In the genomic region with DNA sequence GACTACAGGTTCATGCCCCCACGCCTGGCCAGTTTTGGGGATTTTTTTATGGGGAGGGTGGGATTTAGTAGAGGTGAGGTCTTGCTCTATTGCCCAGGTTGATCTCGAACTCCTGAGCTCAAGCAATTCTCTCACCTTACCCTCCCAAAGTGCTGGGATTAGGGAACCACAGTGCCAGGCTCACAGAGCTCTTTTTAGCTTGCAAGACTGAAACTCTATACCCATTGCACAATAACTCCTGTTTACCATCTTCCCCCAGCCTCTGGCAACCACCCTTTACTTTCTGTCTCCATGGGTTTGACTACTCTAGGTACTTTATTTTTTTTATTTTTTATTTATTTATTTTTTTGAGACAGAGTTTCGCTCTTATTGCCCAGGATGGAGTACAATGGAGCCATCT, we compare ENCODE assay signal across 1 cellular context.
TF ChIP-seq lines count a peak whose summit lies in the region.

No MANE protein-coding gene starts in this region.

TF ChIP-seq in GM23338, 12 proteins besides CTCF, POLR2A, EP300 and RAD21:
- TF ChIP-seq, protein P1, sequence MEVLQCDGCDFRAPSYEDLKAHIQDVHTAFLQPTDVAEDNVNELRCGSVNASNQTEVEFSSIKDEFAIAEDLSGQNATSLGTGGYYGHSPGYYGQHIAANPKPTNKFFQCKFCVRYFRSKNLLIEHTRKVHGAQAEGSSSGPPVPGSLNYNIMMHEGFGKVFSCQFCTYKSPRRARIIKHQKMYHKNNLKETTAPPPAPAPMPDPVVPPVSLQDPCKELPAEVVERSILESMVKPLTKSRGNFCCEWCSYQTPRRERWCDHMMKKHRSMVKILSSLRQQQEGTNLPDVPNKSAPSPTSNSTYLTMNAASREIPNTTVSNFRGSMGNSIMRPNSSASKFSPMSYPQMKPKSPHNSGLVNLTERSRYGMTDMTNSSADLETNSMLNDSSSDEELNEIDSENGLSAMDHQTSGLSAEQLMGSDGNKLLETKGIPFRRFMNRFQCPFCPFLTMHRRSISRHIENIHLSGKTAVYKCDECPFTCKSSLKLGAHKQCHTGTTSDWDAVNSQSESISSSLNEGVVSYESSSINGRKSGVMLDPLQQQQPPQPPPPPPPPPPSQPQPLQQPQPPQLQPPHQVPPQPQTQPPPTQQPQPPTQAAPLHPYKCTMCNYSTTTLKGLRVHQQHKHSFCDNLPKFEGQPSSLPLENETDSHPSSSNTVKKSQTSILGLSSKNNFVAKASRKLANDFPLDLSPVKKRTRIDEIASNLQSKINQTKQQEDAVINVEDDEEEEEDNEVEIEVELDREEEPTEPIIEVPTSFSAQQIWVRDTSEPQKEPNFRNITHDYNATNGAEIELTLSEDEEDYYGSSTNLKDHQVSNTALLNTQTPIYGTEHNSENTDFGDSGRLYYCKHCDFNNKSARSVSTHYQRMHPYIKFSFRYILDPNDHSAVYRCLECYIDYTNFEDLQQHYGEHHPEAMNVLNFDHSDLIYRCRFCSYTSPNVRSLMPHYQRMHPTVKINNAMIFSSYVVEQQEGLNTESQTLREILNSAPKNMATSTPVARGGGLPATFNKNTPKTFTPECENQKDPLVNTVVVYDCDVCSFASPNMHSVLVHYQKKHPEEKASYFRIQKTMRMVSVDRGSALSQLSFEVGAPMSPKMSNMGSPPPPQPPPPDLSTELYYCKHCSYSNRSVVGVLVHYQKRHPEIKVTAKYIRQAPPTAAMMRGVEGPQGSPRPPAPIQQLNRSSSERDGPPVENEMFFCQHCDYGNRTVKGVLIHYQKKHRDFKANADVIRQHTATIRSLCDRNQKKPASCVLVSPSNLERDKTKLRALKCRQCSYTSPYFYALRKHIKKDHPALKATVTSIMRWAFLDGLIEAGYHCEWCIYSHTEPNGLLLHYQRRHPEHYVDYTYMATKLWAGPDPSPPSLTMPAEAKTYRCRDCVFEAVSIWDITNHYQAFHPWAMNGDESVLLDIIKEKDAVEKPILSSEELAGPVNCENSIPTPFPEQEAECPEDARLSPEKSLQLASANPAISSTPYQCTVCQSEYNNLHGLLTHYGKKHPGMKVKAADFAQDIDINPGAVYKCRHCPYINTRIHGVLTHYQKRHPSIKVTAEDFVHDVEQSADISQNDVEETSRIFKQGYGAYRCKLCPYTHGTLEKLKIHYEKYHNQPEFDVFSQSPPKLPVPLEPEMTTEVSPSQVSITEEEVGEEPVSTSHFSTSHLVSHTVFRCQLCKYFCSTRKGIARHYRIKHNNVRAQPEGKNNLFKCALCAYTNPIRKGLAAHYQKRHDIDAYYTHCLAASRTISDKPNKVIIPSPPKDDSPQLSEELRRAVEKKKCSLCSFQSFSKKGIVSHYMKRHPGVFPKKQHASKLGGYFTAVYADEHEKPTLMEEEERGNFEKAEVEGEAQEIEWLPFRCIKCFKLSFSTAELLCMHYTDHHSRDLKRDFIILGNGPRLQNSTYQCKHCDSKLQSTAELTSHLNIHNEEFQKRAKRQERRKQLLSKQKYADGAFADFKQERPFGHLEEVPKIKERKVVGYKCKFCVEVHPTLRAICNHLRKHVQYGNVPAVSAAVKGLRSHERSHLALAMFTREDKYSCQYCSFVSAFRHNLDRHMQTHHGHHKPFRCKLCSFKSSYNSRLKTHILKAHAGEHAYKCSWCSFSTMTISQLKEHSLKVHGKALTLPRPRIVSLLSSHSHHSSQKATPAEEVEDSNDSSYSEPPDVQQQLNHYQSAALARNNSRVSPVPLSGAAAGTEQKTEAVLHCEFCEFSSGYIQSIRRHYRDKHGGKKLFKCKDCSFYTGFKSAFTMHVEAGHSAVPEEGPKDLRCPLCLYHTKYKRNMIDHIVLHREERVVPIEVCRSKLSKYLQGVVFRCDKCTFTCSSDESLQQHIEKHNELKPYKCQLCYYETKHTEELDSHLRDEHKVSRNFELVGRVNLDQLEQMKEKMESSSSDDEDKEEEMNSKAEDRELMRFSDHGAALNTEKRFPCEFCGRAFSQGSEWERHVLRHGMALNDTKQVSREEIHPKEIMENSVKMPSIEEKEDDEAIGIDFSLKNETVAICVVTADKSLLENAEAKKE (CRISPR knock-in tag; IDR thresholded peaks at IDR 0.05): no peak
- TF ChIP-seq CREB1 (CRISPR knock-in tag; IDR thresholded peaks at IDR 0.05; ENCODE audit: low read depth) (no peak), STAT1 (IDR thresholded peaks at IDR 0.05; ENCODE audit: unreplicated experiment) (no peak), NANOG (IDR thresholded peaks at IDR 0.05; ENCODE audit: borderline replicate concordance) (no peak), JUNB (IDR thresholded peaks at IDR 0.05; ENCODE audit: unreplicated experiment) (no peak)
- TF ChIP-seq, protein P2, sequence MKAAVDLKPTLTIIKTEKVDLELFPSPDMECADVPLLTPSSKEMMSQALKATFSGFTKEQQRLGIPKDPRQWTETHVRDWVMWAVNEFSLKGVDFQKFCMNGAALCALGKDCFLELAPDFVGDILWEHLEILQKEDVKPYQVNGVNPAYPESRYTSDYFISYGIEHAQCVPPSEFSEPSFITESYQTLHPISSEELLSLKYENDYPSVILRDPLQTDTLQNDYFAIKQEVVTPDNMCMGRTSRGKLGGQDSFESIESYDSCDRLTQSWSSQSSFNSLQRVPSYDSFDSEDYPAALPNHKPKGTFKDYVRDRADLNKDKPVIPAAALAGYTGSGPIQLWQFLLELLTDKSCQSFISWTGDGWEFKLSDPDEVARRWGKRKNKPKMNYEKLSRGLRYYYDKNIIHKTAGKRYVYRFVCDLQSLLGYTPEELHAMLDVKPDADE (IDR thresholded peaks at IDR 0.05): no peak
TF ChIP-seq in GM23338: peak in this region for 0.
